13 cellular contexts compared by ENCODE assay signal in the genomic region with DNA sequence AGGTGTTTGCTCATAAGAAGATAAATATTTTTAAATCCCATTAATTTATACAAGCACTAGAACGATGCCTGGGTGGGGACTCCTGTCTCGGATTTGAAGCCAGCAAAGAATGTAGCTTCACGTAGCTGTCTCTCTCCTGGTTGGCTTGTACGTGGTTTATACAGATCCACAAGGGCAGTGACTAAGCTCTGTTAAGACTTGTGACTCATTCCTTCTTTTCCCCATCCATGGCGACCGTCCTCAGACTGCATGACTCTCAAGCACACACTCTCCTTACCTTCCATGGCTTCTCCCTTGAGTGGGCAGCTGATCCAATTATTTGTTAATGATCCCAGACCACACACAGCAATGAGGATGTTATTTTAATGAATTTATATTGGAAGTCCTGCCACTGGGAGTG.
A peak's percentile ranks its signal among the peaks of the same experiment; 100 is the strongest.
DNase-seq lines count a peak whose midpoint lies in the region; ATAC-seq, FAIRE-seq and TF ChIP-seq lines count a peak whose summit lies in the region.
"Had no signal": no experiment of that assay in that cellular context is flagged by ENCODE, and none has a peak within 500 bp of the region (broad histone marks: within the 10 kb centered on the region; RNA-seq: fewer than 3 reads in every experiment).

No MANE protein-coding gene starts in this region.

- H3K27me3 ChIP-seq in AG04450 (ENCODE audit: control insufficient read depth, insufficient read depth, low read length) = no peaks in the 10 kb centered on the region
- H3K27me3 ChIP-seq in GM23338 (ENCODE audit: insufficient read depth) = no peaks in the 10 kb centered on the region

- H3K36me3 ChIP-seq in GM23338 (ENCODE audit: insufficient read depth) = no peaks in the 10 kb centered on the region

- H3K4me3 Mint-ChIP-seq in HFFc6 (peak overlapping the region; percentile 42), GM23338 (no peak overlapping the region)
- H3K4me3 Mint-ChIP-seq: CD8-positive, alpha-beta memory T cell; type B pancreatic cell had no signal

- no peaks in the 10 kb centered on the region for H3K9me3 Mint-ChIP-seq in HFFc6
- H3K9me3 Mint-ChIP-seq in GM23338 = no peaks in the 10 kb centered on the region
- H3K9me3 Mint-ChIP-seq: type B pancreatic cell had no signal

- POLR2A ChIA-PET in AG04450 (lab: Yijun Ruan, JAX) = no interaction called here

- peak; percentile 58 for FAIRE-seq in islet of Langerhans (lab: Jason Lieb, UNC)

- H3K36me3 Mint-ChIP-seq in HFFc6 (ENCODE audit: low read depth) = peaks cover 8% of the 10 kb centered on the region; the same call in 1 of the 2 replicates
- H3K36me3 Mint-ChIP-seq in GM23338 (ENCODE audit: low read depth) = no peaks in the 10 kb centered on the region
- H3K36me3 Mint-ChIP-seq: CD8-positive, alpha-beta memory T cell; type B pancreatic cell had no signal

- H4K20me1 ChIP-seq in GM23338 (replicated peaks; ENCODE audit: insufficient read depth) = no peaks in the 10 kb centered on the region

- no peaks in the 10 kb centered on the region for H3F3A ChIP-seq in GM23338 (replicated peaks; ENCODE audit: low read depth)

- H3K4me1 Mint-ChIP-seq in HFFc6 (ENCODE audit: low read depth) = peaks cover 70% of the 10 kb centered on the region
- no peaks in the 10 kb centered on the region for H3K4me1 Mint-ChIP-seq in GM23338
- H3K4me1 Mint-ChIP-seq: CD8-positive, alpha-beta memory T cell had no signal

- H3K4me1 ChIP-seq in GM23338 (ENCODE audit: insufficient read depth) = no peaks in the 10 kb centered on the region
- H3K4me1 ChIP-seq: psoas muscle had no signal

- H3K4me3 ChIP-seq in AG04450 (ENCODE audit: low read depth, low read length) (no peak overlapping the region), GM23338 (no peak overlapping the region)
- H3K4me3 ChIP-seq: psoas muscle had no signal

- no peak overlapping the region for H3K4me2 ChIP-seq in GM23338

- peaks cover 7% of the 10 kb centered on the region; the same call in 1 of the 2 replicates for H3K9me2 ChIP-seq in GM23338 (ENCODE audit: insufficient read depth)

- no peak for TF ChIP-seq CTCF in AG04450 (IDR thresholded peaks at IDR 0.05; ENCODE audit: low read depth, low read length)
- no peak for TF ChIP-seq CTCF in HFFc6 (IDR thresholded peaks at IDR 0.05)
- TF ChIP-seq CTCF in GM23338 (conservative IDR thresholded peaks at IDR 0.05; ENCODE audit: low read depth in 2 of 2) = no peak

- H3K27me3 Mint-ChIP-seq in HFFc6 (ENCODE audit: insufficient read depth) (no peaks in the 10 kb centered on the region; the same call in 1 of the 2 replicates), GM23338 (ENCODE audit: insufficient read depth, low read depth, poor library complexity) (peaks cover 4% of the 10 kb centered on the region)
- H3K27me3 Mint-ChIP-seq: CD8-positive, alpha-beta memory T cell had no signal

- DNase-seq in AG04450 (ENCODE audit: low read depth, low spot score) (peak; percentile 57), HFFc6 (peak; percentile 91), amniotic stem cell (lab: John Stamatoyannopoulos, UW) (peak; percentile 65), GM23338 (ENCODE audit: low spot score) (no peak), HuH-7.5 (ENCODE audit: low spot score) (no peak), 8988T (no peak)
- DNase-seq in stimulated activated CD4-positive, alpha-beta T cell treated with anti-CD3 and anti-CD28 coated beads, Interleukin-15, amount 100 ng/mL, for 24 hours = no peak
- DNase-seq: CD8-positive, alpha-beta memory T cell; Kasumi-1; NCI-H526; psoas muscle had no signal

- H3K27ac ChIP-seq in AG04450 (ENCODE audit: low read depth, low read length) (peak overlapping the region; percentile 22), GM23338 (ENCODE audit: low read depth) (no peak overlapping the region)
- H3K27ac ChIP-seq: psoas muscle had no signal

- H3K27ac Mint-ChIP-seq in HFFc6 (peak overlapping the region; percentile 87), GM23338 (no peak overlapping the region)
- H3K27ac Mint-ChIP-seq: CD8-positive, alpha-beta memory T cell; type B pancreatic cell had no signal

- H3K9me3 ChIP-seq in AG04450 (ENCODE audit: control insufficient read depth, insufficient read depth, low read length) = 0 out of 2 replicates have a peak, but pooled peaks cover 3% of the 10 kb centered on the region
- H3K9me3 ChIP-seq: psoas muscle had no signal

- CTCF ChIA-PET in AG04450 (lab: Charles Lee) = interaction anchor here (1.2 to 1.5 kb wide), 3 partner anchors 19 to 675 kb away, joined by 3 to 7 read pairs (median 4); no protein-coding TSS in a partner anchor

- no peaks in the 10 kb centered on the region for H3K79me2 ChIP-seq in GM23338 (replicated peaks; ENCODE audit: insufficient read depth)

- ATAC-seq in GM23338 = no peak
- ATAC-seq: psoas muscle had no signal

- no peak overlapping the region for H2AFZ ChIP-seq in GM23338

TF ChIP-seq in GM23338, 12 proteins besides CTCF, POLR2A, EP300 and RAD21:
- no peak for TF ChIP-seq EZH2phosphoT487 (IDR thresholded peaks at IDR 0.05; ENCODE audit: unreplicated experiment)
- no peak for TF ChIP-seq EZH2 (IDR thresholded peaks at IDR 0.05; ENCODE audit: low read depth, unreplicated experiment)

Comparison
In these comparisons a context has a peak if more than half of its experiments do, and no peak if none do; other contexts are left out.
1. DNase-seq: peak in AG04450 (single experiment), HFFc6 (single experiment) and amniotic stem cell (single experiment); none in stimulated activated CD4-positive, alpha-beta T cell treated with anti-CD3 and anti-CD28 coated beads, Interleukin-15, amount 100 ng/mL, for 24 hours (single experiment), GM23338 (single experiment), HuH-7.5 (single experiment) and 8988T (single experiment).